In genomic region chr19:56980864-56981263, GRCh38 we compare ENCODE assay signal across 25 cellular contexts.
"Had no signal": no experiment of that assay in that cellular context is flagged by ENCODE, and none has a peak within 500 bp of the region (broad histone marks: within the 10 kb centered on the region; RNA-seq: fewer than 3 reads in every experiment).

No MANE protein-coding gene starts in this region.

- H3K4me1 Mint-ChIP-seq: immature natural killer cell; memory B cell; natural killer cell; neural crest cell; stimulated activated memory B cell treated with anti-CD40 and anti-IgM and Interleukin-4, amounts not matched to agents 10 μg/mL and 1 μg/mL and 100 μg/mL, for 72 hours had no signal

- DNase-seq: cerebellar nuclear complex; cortex of kidney; effector memory CD8-positive, alpha-beta T cell; erythroblast; esophagus squamous epithelium; immature natural killer cell; islet precursor cell; natural killer cell; pancreas; sigmoid colon; stimulated activated CD4-positive, alpha-beta T cell treated with anti-CD3 and anti-CD28 coated beads, Interleukin-2, amount 100 ng/mL, for 24 hours; stimulated activated CD4-positive, alpha-beta T cell treated with anti-CD3 and anti-CD28 coated beads, Interleukin-4, amount 100 ng/mL, for 24 hours; stimulated activated naive CD8-positive, alpha-beta T cell treated with anti-CD3 and anti-CD28 coated beads, Interleukin-15, Interleukin-2, amounts not matched to agents 100 U/mL and 50 U/mL, for 24 hours; upper lobe of left lung had no signal

- H3K27ac ChIP-seq: esophagus squamous epithelium, pancreas, sigmoid colon, thoracic aorta, tibial nerve, upper lobe of left lung had no signal

- H3K9me3 ChIP-seq: pancreas, thoracic aorta had no signal

- ATAC-seq: effector memory CD8-positive, alpha-beta T cell; left lobe of liver; natural killer cell; pancreas; stimulated activated memory B cell treated with anti-CD40 and anti-IgM and Interleukin-4, amounts not matched to agents 10 μg/mL and 1 μg/mL and 100 μg/mL, for 72 hours; stimulated activated naive CD8-positive, alpha-beta T cell treated with anti-CD3 and anti-CD28 coated beads, Interleukin-15, Interleukin-2, amounts not matched to agents 100 U/mL and 50 U/mL, for 24 hours had no signal

- H3K27me3 Mint-ChIP-seq: effector memory CD8-positive, alpha-beta T cell; memory B cell; progenitor cell of endocrine pancreas; stimulated activated memory B cell treated with anti-CD40 and anti-IgM and Interleukin-4, amounts not matched to agents 10 μg/mL and 1 μg/mL and 100 μg/mL, for 72 hours had no signal

- H3K4me3 ChIP-seq: esophagus squamous epithelium, lung, pancreas, sigmoid colon, thoracic aorta, tibial nerve, upper lobe of left lung had no signal

- H3K4me3 Mint-ChIP-seq: effector memory CD8-positive, alpha-beta T cell; immature natural killer cell; memory B cell; natural killer cell; neural crest cell; stimulated activated memory B cell treated with anti-CD40 and anti-IgM and Interleukin-4, amounts not matched to agents 10 μg/mL and 1 μg/mL and 100 μg/mL, for 72 hours had no signal

- H3K4me1 ChIP-seq: esophagus squamous epithelium, pancreas, sigmoid colon, tibial nerve, upper lobe of left lung had no signal

- H3K27ac Mint-ChIP-seq: effector memory CD8-positive, alpha-beta T cell; immature natural killer cell; memory B cell; natural killer cell; stimulated activated memory B cell treated with anti-CD40 and anti-IgM and Interleukin-4, amounts not matched to agents 10 μg/mL and 1 μg/mL and 100 μg/mL, for 72 hours had no signal

- H3K36me3 Mint-ChIP-seq: memory B cell; stimulated activated memory B cell treated with anti-CD40 and anti-IgM and Interleukin-4, amounts not matched to agents 10 μg/mL and 1 μg/mL and 100 μg/mL, for 72 hours had no signal

- FAIRE-seq: endometrium, frontal cortex, pancreas, urothelium cell line had no signal

- H3K36me3 ChIP-seq: esophagus squamous epithelium, pancreas, sigmoid colon, thoracic aorta, tibial nerve, upper lobe of left lung had no signal

- H3K27me3 ChIP-seq: esophagus squamous epithelium, pancreas, sigmoid colon, tibial nerve, upper lobe of left lung had no signal
